ENCODE assay signal across 8 cellular contexts in the genomic region with DNA sequence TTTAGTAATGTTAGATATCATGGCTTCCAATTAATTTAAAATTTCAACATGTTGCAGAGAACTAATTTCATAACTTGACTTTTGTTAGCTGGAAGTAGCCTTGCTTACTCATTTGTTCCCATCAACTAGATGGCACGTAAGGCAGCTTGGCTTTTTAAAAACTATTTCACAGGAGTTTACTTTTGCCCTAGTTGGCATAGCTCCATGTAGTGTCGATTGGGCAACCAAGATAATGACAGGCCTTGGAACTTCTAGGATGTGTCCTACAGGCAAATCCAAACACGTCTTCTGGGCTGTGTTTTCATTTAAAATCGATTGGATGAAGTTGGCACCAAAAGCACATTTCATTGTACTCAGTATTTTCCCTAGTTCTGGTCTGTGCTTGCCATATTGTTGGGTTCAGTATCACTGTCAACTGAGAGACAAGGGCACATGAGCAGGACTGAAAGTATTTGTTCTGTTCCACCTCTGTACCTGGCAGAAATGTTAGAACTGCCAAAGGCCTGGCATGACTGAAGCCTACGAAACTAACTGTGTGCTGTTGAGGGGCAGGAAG. TPM values are rescaled to one million over a fixed set of nuclear protein-coding genes. Genes with fewer than 3 reads are reported as not detected.
DNase-seq lines count a peak whose midpoint lies in the region; ATAC-seq, FAIRE-seq and TF ChIP-seq lines count a peak whose summit lies in the region.

No MANE protein-coding gene starts in this region.

- H3K36me3 Mint-ChIP-seq in Caco-2 (ENCODE audit: insufficient read depth, unreplicated experiment): peaks cover 16% of the 10 kb centered on the region

- no peak overlapping the region for H3K4me3 ChIP-seq in right cardiac atrium (ENCODE audit: low read length)
- peak overlapping the region; percentile 18 for H3K4me3 ChIP-seq in thoracic aorta
- no peak overlapping the region for H3K4me3 ChIP-seq in Caco-2 (ENCODE audit: low read depth, low read length)

- WGBS in adipose tissue, 3 donors: 19 to 27% (median 19%) methylated on average over 5 of the region's 5 CpGs
- WGBS in right cardiac atrium: 13% methylated on average over 5 of the region's 5 CpGs

- no peaks in the 10 kb centered on the region for H3K4me1 Mint-ChIP-seq in Caco-2 (ENCODE audit: low read depth, unreplicated experiment)

- ATAC-seq in right cardiac atrium (peak; percentile 89 to 92), thoracic aorta (ENCODE audit: insufficient number of reproducible peaks, low FRiP score, low read depth) (peak; percentile 96), GM21528 (IDR thresholded peaks at IDR 0.05; ENCODE audit: low FRiP score, unreplicated experiment) (no peak), GM21529 (IDR thresholded peaks at IDR 0.05; ENCODE audit: unreplicated experiment) (no peak)

- H3K27ac ChIP-seq in adipose tissue (ENCODE audit: low read depth, low read length): peak overlapping the region; percentile 93
- H3K27ac ChIP-seq in right cardiac atrium (ENCODE audit: low read length): peak overlapping the region; percentile 91
- peak overlapping the region; percentile 41 to 56 for H3K27ac ChIP-seq in thoracic aorta

- H3K36me3 ChIP-seq in thoracic aorta (peaks cover 20% of the 10 kb centered on the region), Caco-2 (ENCODE audit: control insufficient read depth, insufficient read depth, low read length) (no peaks in the 10 kb centered on the region; the same call in 1 of the 2 replicates)

- FAIRE-seq in HTR-8/SVneo (lab: Jason Lieb, UNC): no peak

- H3K4me1 ChIP-seq in right cardiac atrium (ENCODE audit: control insufficient read depth, insufficient read depth, low read length): peaks cover 11% of the 10 kb centered on the region
- H3K4me1 ChIP-seq in thoracic aorta (ENCODE audit: control insufficient read depth in 1 of 2, low read depth in 2 of 2): peaks cover 13 to 14% of the 10 kb centered on the region in 2 donors
- H3K4me1 ChIP-seq in Caco-2: no peaks in the 10 kb centered on the region

- H3K27me3 Mint-ChIP-seq in Caco-2 (ENCODE audit: insufficient read depth, unreplicated experiment): no peaks in the 10 kb centered on the region

- H3K4me3 Mint-ChIP-seq in Caco-2 (ENCODE audit: unreplicated experiment): no peak overlapping the region

- H3K9me3 Mint-ChIP-seq in Caco-2 (ENCODE audit: unreplicated experiment): no peaks in the 10 kb centered on the region

- H3K27me3 ChIP-seq in right cardiac atrium (ENCODE audit: control insufficient read depth, insufficient read depth) (no peaks in the 10 kb centered on the region), thoracic aorta (replicated peaks; ENCODE audit: insufficient read depth) (no peaks in the 10 kb centered on the region), Caco-2 (replicated peaks; ENCODE audit: control insufficient read depth, insufficient read depth, low read length) (no peaks in the 10 kb centered on the region)

- POLR2A ChIA-PET in Caco-2 (lab: Charles Lee): no interaction called here

- intact Hi-C loops in right cardiac atrium (cut with DNase I): no loop called here
- intact Hi-C loops in Caco-2 (cut with micrococcal nuclease; ENCODE audit: unreplicated experiment): no loop called here

- BruUV-seq in Caco-2 (replicated peaks; lab: Mats Ljungman, UMichigan): no TSS peak

- DNase-seq in HTR-8/SVneo (ENCODE audit: insufficient read length, low spot score) (peak; percentile 18), right cardiac atrium (peak in 1 of 3 donors; percentile 35), thoracic aorta (ENCODE audit: low spot score) (peak; percentile 46), Caco-2 (no peak)
- DNase-seq in stimulated activated CD4-positive, alpha-beta T cell treated with anti-CD3 and anti-CD28 coated beads, Interleukin-12 subunit alpha, Interleukin-12 subunit beta, amount 100 ng/mL, for 4 hours: no peak

- no peak overlapping the region for H3K27ac Mint-ChIP-seq in Caco-2 (ENCODE audit: unreplicated experiment)

- H3K9me3 ChIP-seq in right cardiac atrium (ENCODE audit: control insufficient read depth, low read length): no peaks in the 10 kb centered on the region
- no peaks in the 10 kb centered on the region for H3K9me3 ChIP-seq in thoracic aorta
- no peaks in the 10 kb centered on the region for H3K9me3 ChIP-seq in Caco-2

- CTCF ChIA-PET in Caco-2 (lab: Charles Lee): no interaction called here

- TF ChIP-seq CTCF in thoracic aorta (IDR thresholded peaks at IDR 0.05) (no peak), Caco-2 (IDR thresholded peaks at IDR 0.05; ENCODE audit: insufficient read depth in 1 of 2, low read depth in 1 of 2, low read length in 1 of 2, severe bottlenecking in 1 of 2, unreplicated experiment in 1 of 2) (no peak)

RNA-seq across cellular contexts. Expression of gene HADHB, which starts 29.4 kb away (rescaled TPM):
- polyA plus RNA-seq in adipose tissue (100 to 1,000 TPM in 1 of 3 donors, 10 to 100 TPM in 2; 60.7 to 177 (median 90.5) TPM), right cardiac atrium (918 TPM)
- total RNA-seq in right cardiac atrium (100 to 1,000 TPM; 750 to 992 (median 857) TPM), thoracic aorta (10 to 100 TPM; 50.2 to 56.4 TPM), Caco-2 (2022) (93.2 and 106 TPM in 2 replicates)

RNA-seq across cellular contexts. Expression of gene HADHA, which starts 29.7 kb away (rescaled TPM):
- polyA plus RNA-seq in adipose tissue (100 to 1,000 TPM in 1 of 3 donors, 10 to 100 TPM in 2; 67.9 to 176 (median 94.9) TPM), right cardiac atrium (307 TPM)
- total RNA-seq in right cardiac atrium (100 to 1,000 TPM; 329 to 410 (median 375) TPM), thoracic aorta (10 to 100 TPM; 85.6 to 88.6 TPM), Caco-2 (2022) (143 and 150 TPM in 2 replicates)

Comparison
In these comparisons a context has a peak if more than half of its experiments do, and no peak if none do; other contexts are left out.
1. DNase-seq: peak in HTR-8/SVneo (single experiment) and thoracic aorta (single experiment); none in Caco-2 (0 of 2) and stimulated activated CD4-positive, alpha-beta T cell treated with anti-CD3 and anti-CD28 coated beads, Interleukin-12 subunit alpha, Interleukin-12 subunit beta, amount 100 ng/mL, for 4 hours (single experiment).
2. ATAC-seq: peak in right cardiac atrium (2 of 2) and thoracic aorta (single experiment); none in GM21528 (single experiment) and GM21529 (single experiment).
3. Peak in every context shown above with its lines, with median percentiles within 50 percentile points of each other: H3K27ac ChIP-seq.